In genomic region chr16:86071611-86072240, GRCh38 we compare ENCODE assay signal across 15 cellular contexts.
A peak's percentile ranks its signal among the peaks of the same experiment; 100 is the strongest.
DNase-seq lines count a peak whose midpoint lies in the region; ATAC-seq and TF ChIP-seq lines count a peak whose summit lies in the region.
"Had no signal": no experiment of that assay in that cellular context is flagged by ENCODE, and none has a peak within 500 bp of the region (broad histone marks: within the 10 kb centered on the region; RNA-seq: fewer than 3 reads in every experiment).

No MANE protein-coding gene starts in this region.

- DNase-seq in Right ventricle myocardium inferior (ENCODE audit: missing footprints) = peak; percentile 64
- DNase-seq in heart left ventricle = no peak
- DNase-seq in left lung = no peak
- peak; percentile 62 for DNase-seq in osteoblast (ENCODE audit: insufficient read length, low spot score, missing footprints)
- DNase-seq in NCI-H187 treated with DMSO at 0.1 percent for 48 hours (lab: John Stamatoyannopoulos, UW) = no peak
- DNase-seq in DMS 273 (lab: John Stamatoyannopoulos, UW; ENCODE audit: unreplicated experiment) = no peak
- DNase-seq in NCI-H1048 (lab: John Stamatoyannopoulos, UW) = no peak
- DNase-seq: 8988T; CD4-positive, alpha-beta memory T cell; DMS79 treated with DMSO at 0.1 percent for 48 hours; GF-D8; H7; HFFc6 had no signal

- TF ChIP-seq CTCF in heart left ventricle (IDR thresholded peaks at IDR 0.05) (no peak), left lung (IDR thresholded peaks at IDR 0.05) (no peak), osteoblast (IDR thresholded peaks at IDR 0.05; ENCODE audit: extremely low read depth, low read depth, low read length) (no peak)

- no peaks in the 10 kb centered on the region for H4K20me1 ChIP-seq in osteoblast (ENCODE audit: insufficient read depth, low read length)
- H4K20me1 ChIP-seq: BLaER1 had no signal

- H3K9me3 ChIP-seq in heart left ventricle = no peaks in the 10 kb centered on the region
- no peaks in the 10 kb centered on the region for H3K9me3 ChIP-seq in left lung
- H3K9me3 ChIP-seq in osteoblast (ENCODE audit: low read depth, low read length) = no peaks in the 10 kb centered on the region
- H3K9me3 ChIP-seq: BLaER1 had no signal

- H2AFZ ChIP-seq in osteoblast (ENCODE audit: low read length) = no peak overlapping the region

- H3K4me1 ChIP-seq in heart left ventricle (no peaks in the 10 kb centered on the region), left lung (peaks cover 0 to 10% of the 10 kb centered on the region in 2 donors), osteoblast (ENCODE audit: insufficient read depth, low read length) (no peaks in the 10 kb centered on the region)
- H3K4me1 ChIP-seq: BLaER1 had no signal

- H3K4me3 ChIP-seq in heart left ventricle (no peak overlapping the region), left lung (no peak overlapping the region), osteoblast (ENCODE audit: insufficient read depth, low read length) (no peak overlapping the region)
- H3K4me3 ChIP-seq: BLaER1, GM23338 had no signal

- TF ChIP-seq POLR2A in heart left ventricle (IDR thresholded peaks at IDR 0.05) = no peak

- H3K79me2 ChIP-seq in osteoblast (ENCODE audit: insufficient read depth, low read length) = no peaks in the 10 kb centered on the region

- H3K27me3 ChIP-seq in heart left ventricle = peaks cover 0 to 62% (median 7%) of the 10 kb centered on the region in 9 donors
- H3K27me3 ChIP-seq in left lung = peaks cover 0 to 17% of the 10 kb centered on the region in 2 donors
- H3K27me3 ChIP-seq in osteoblast (ENCODE audit: insufficient read depth, low read length) = peaks cover 10% of the 10 kb centered on the region

- no peak for ATAC-seq in Right ventricle myocardium inferior
- no peak for ATAC-seq in heart left ventricle
- ATAC-seq in left lung = no peak

- 70 to 75% (median 73%) methylated on average over 12 of the region's 12 CpGs for WGBS in heart left ventricle, 4 donors

- no peaks in the 10 kb centered on the region for H3K36me3 ChIP-seq in heart left ventricle
- H3K36me3 ChIP-seq in left lung = no peaks in the 10 kb centered on the region
- no peaks in the 10 kb centered on the region for H3K36me3 ChIP-seq in osteoblast (ENCODE audit: insufficient read depth, low read length)
- H3K36me3 ChIP-seq: BLaER1 had no signal

- no peak overlapping the region for H3K4me2 ChIP-seq in osteoblast (ENCODE audit: insufficient read depth, low read length)
- H3K4me2 ChIP-seq: BLaER1, GM23338 had no signal

- H3K27ac ChIP-seq in heart left ventricle (no peak overlapping the region), left lung (peak overlapping the region; percentile 1 to 50), osteoblast (ENCODE audit: low read depth, low read length) (no peak overlapping the region)
- H3K27ac ChIP-seq: BLaER1 had no signal

- intact Hi-C loops in Right ventricle myocardium inferior (cut with DNase I) (no loop called here), heart left ventricle (cut with DNase I) (loop anchor here in 6 of 10 donors (1.0 to 5.0 kb wide), 6 partner anchors 249 to 449 kb away; no protein-coding TSS in a partner anchor), left lung (cut with DNase I) (loop anchor here (5.0 to 10.0 kb wide), 2 partner anchors 443 to 446 kb away; partner anchors contain the start of gene FOXF1 (in 1 of the 2))

Comparison
In these comparisons a context has a peak if more than half of its experiments do, and no peak if none do; other contexts are left out.
1. DNase-seq: peak in Right ventricle myocardium inferior (single experiment) and osteoblast (single experiment); none in heart left ventricle (0 of 5), left lung (0 of 2), NCI-H187 treated with DMSO at 0.1 percent for 48 hours (single experiment), DMS 273 (single experiment) and NCI-H1048 (single experiment).
2. H3K27ac ChIP-seq: peak in left lung (2 of 2); none in heart left ventricle (0 of 12) and osteoblast (single experiment).